Comparison of ENCODE assay signal across 26 cellular contexts in the genomic region with DNA sequence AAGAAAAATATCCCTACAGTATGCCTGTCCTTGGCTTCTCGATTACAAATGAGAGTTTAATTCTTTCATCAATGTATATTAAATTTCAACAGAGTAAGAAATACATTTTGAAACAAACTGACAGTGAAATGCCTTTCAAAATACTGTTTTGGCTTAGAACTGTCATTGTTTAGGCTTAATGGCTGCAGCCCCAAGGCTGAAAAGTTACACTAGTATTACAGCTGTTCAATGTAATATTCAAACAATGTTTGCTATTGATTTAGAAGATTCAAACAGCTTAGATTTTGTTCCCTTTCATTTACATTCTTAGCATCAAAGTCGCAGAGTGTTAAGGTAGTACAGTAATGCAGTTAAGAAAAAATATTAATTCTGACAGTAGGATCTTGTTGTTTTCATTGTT.
"Had no signal": no experiment of that assay in that cellular context is flagged by ENCODE, and none has a peak within 500 bp of the region (broad histone marks: within the 10 kb centered on the region; RNA-seq: fewer than 3 reads in every experiment).

No MANE protein-coding gene starts in this region.

- DNase-seq: activated CD4-positive, alpha-beta T cell treated with anti-CD3 and anti-CD28 coated beads for 4 hours; activated CD8-positive, alpha-beta memory T cell treated with anti-CD3 and anti-CD28 coated beads, Interleukin-2, amount 50 U/mL, for 4 hours; activated CD8-positive, alpha-beta T cell treated with anti-CD3 and anti-CD28 coated beads for 36 hours; activated gamma-delta T cell treated with Interleukin-2 at 50 U/mL for 16 hours; activated naive CD4-positive, alpha-beta T cell treated with anti-CD3 and anti-CD28 coated beads, Interleukin-2, amount 10 ng/mL, durations not matched to agents 7 days and 5 days; activated naive CD8-positive, alpha-beta T cell treated with anti-CD3 and anti-CD28 coated beads for 36 hours; activated T-cell treated with anti-CD3 and anti-CD28 coated beads, Interleukin-2, amount 50 U/mL, for 72 hours; anterior cingulate cortex; KG1; NCI-H1048; NCI-H146; NCI-H187 treated with DMSO at 0.1 percent for 48 hours; NCI-H2171; NCI-H226; NCI-H69; NK-92 treated with Interleukin-12 subunit alpha and Interleukin-12 subunit beta, amount 100 ng/mL, for 24 hours; OCI-M1; RPMI8226; T-helper 1 cell; WERI-Rb-1 had no signal

- H3K4me1 Mint-ChIP-seq: activated naive CD4-positive, alpha-beta T cell treated with anti-CD3 and anti-CD28 coated beads, Interleukin-2, amount 10 ng/mL, durations not matched to agents 7 days and 5 days; activated naive CD8-positive, alpha-beta T cell treated with anti-CD3 and anti-CD28 coated beads for 36 hours had no signal

- H3K4me3 ChIP-seq: adrenal gland had no signal

- H3K27ac Mint-ChIP-seq: activated CD8-positive, alpha-beta T cell treated with anti-CD3 and anti-CD28 coated beads for 36 hours; activated naive CD4-positive, alpha-beta T cell treated with anti-CD3 and anti-CD28 coated beads, Interleukin-2, amount 10 ng/mL, durations not matched to agents 7 days and 5 days; activated naive CD8-positive, alpha-beta T cell treated with anti-CD3 and anti-CD28 coated beads for 36 hours; activated T-cell treated with anti-CD3 and anti-CD28 coated beads, Interleukin-2, amount 50 U/mL, for 72 hours; activated T-helper 2 cell treated with anti-CD3 and anti-CD28 coated beads, Interferon-gamma antibody, Interleukin-2, Interleukin-4, amounts not matched to agents 10 μg/mL and 5 μg/mL and 100 μg/mL, durations not matched to agents 14 hours and 24 hours and 36 hours had no signal

- H3K4me2 ChIP-seq: SK-N-SH had no signal

- ATAC-seq: activated CD4-positive, CD25-positive, alpha-beta regulatory T cell treated with anti-CD3 and anti-CD28 coated beads, Interleukin-2, amount 50 U/mL, for 24 hours; activated CD8-positive, alpha-beta T cell treated with anti-CD3 and anti-CD28 coated beads for 36 hours; activated T-cell treated with anti-CD3 and anti-CD28 coated beads, Interleukin-2, amount 50 U/mL, for 72 hours; Panc1; Right ventricle myocardium inferior had no signal

- H3K36me3 Mint-ChIP-seq: activated naive CD4-positive, alpha-beta T cell treated with anti-CD3 and anti-CD28 coated beads, Interleukin-2, amount 10 ng/mL, durations not matched to agents 7 days and 5 days; activated naive CD8-positive, alpha-beta T cell treated with anti-CD3 and anti-CD28 coated beads for 36 hours had no signal

- H3K27ac ChIP-seq: WERI-Rb-1 had no signal

- H3K27me3 ChIP-seq: adrenal gland had no signal

- H3K27me3 Mint-ChIP-seq: activated CD8-positive, alpha-beta T cell treated with anti-CD3 and anti-CD28 coated beads for 36 hours; activated naive CD4-positive, alpha-beta T cell treated with anti-CD3 and anti-CD28 coated beads, Interleukin-2, amount 10 ng/mL, durations not matched to agents 7 days and 5 days; activated naive CD8-positive, alpha-beta T cell treated with anti-CD3 and anti-CD28 coated beads for 36 hours had no signal

- H3K4me3 Mint-ChIP-seq: activated CD8-positive, alpha-beta T cell treated with anti-CD3 and anti-CD28 coated beads for 36 hours; activated naive CD4-positive, alpha-beta T cell treated with anti-CD3 and anti-CD28 coated beads, Interleukin-2, amount 10 ng/mL, durations not matched to agents 7 days and 5 days; activated naive CD8-positive, alpha-beta T cell treated with anti-CD3 and anti-CD28 coated beads for 36 hours; activated T-cell treated with anti-CD3 and anti-CD28 coated beads, Interleukin-2, amount 50 U/mL, for 72 hours had no signal

- H3K36me3 ChIP-seq: adrenal gland, WERI-Rb-1 had no signal

- H3K9me2 ChIP-seq: SK-N-SH had no signal

- H3K9me3 ChIP-seq: adrenal gland, SK-N-SH had no signal

- H3K9ac ChIP-seq: SK-N-SH had no signal
